23 cellular contexts compared by ENCODE assay signal in genomic region chr22:46480396-46480795, GRCh38. TPM values are rescaled to one million over a fixed set of nuclear protein-coding genes. Genes with fewer than 3 reads are reported as not detected.
A peak's percentile ranks its signal among the peaks of the same experiment; 100 is the strongest.
DNase-seq lines count a peak whose midpoint lies in the region; ATAC-seq, FAIRE-seq and TF ChIP-seq lines count a peak whose summit lies in the region.
"Had no signal": no experiment of that assay in that cellular context is flagged by ENCODE, and none has a peak within 500 bp of the region (broad histone marks: within the 10 kb centered on the region; RNA-seq: fewer than 3 reads in every experiment).

No MANE protein-coding gene starts in this region.

- TF ChIP-seq CTCF in astrocyte (IDR thresholded peaks at IDR 0.05; ENCODE audit: insufficient read depth, low read depth, low read length) (no peak), hepatocyte (IDR thresholded peaks at IDR 0.05; ENCODE audit: poor library complexity) (no peak), psoas muscle (IDR thresholded peaks at IDR 0.05) (no peak)

- peaks cover 3% of the 10 kb centered on the region for H3K9me3 Mint-ChIP-seq in astrocyte (ENCODE audit: unreplicated experiment)
- no peaks in the 10 kb centered on the region for H3K9me3 Mint-ChIP-seq in activated CD8-positive, alpha-beta memory T cell treated with anti-CD3 and anti-CD28 coated beads, Interleukin-2, amount 10 ng/mL, durations not matched to agents 7 days and 5 days (ENCODE audit: low read depth)

- peaks cover 2% of the 10 kb centered on the region for H3K27me3 Mint-ChIP-seq in astrocyte (ENCODE audit: low read depth, unreplicated experiment)
- H3K27me3 Mint-ChIP-seq in activated CD8-positive, alpha-beta memory T cell treated with anti-CD3 and anti-CD28 coated beads, Interleukin-2, amount 10 ng/mL, durations not matched to agents 7 days and 5 days = peaks cover 25% of the 10 kb centered on the region

- no peaks in the 10 kb centered on the region for H3K9me2 ChIP-seq in hepatocyte (replicated peaks; ENCODE audit: insufficient read depth)

- peaks cover 47 to 89% (median 80%) of the 10 kb centered on the region in 10 experiments for H3K4me1 ChIP-seq in BLaER1 treated with 17β-estradiol and CSF1 and Interleukin-3, amounts not matched to agents 10 nM and 100 nM
- H3K4me1 ChIP-seq in astrocyte (ENCODE audit: insufficient read depth, low read length) = peaks cover 7% of the 10 kb centered on the region
- H3K4me1 ChIP-seq in hepatocyte (ENCODE audit: insufficient read depth) = peaks cover 7% of the 10 kb centered on the region
- no peaks in the 10 kb centered on the region for H3K4me1 ChIP-seq in psoas muscle
- H3K4me1 ChIP-seq: SJCRH30 had no signal

- H3K36me3 ChIP-seq in BLaER1 treated with 17β-estradiol and CSF1 and Interleukin-3, amounts not matched to agents 10 nM and 100 nM = no peaks in the 10 kb centered on the region
- H3K36me3 ChIP-seq in astrocyte (ENCODE audit: insufficient read depth, low read length) = no peaks in the 10 kb centered on the region
- H3K36me3 ChIP-seq in hepatocyte (replicated peaks; ENCODE audit: insufficient read depth, low read depth) = no peaks in the 10 kb centered on the region
- no peaks in the 10 kb centered on the region for H3K36me3 ChIP-seq in psoas muscle (ENCODE audit: insufficient read depth in 1 of 2, low read depth in 1 of 2)
- H3K36me3 ChIP-seq: SJCRH30 had no signal

- no peak overlapping the region for H3K4me3 ChIP-seq in BLaER1 treated with 17β-estradiol and CSF1 and Interleukin-3, amounts not matched to agents 10 nM and 100 nM
- H3K4me3 ChIP-seq in astrocyte (ENCODE audit: insufficient read depth, low read depth, low read length) (no peak overlapping the region), hepatocyte (no peak overlapping the region), psoas muscle (no peak overlapping the region)
- H3K4me3 ChIP-seq: SJCRH30 had no signal

- H3K4me3 Mint-ChIP-seq in astrocyte (ENCODE audit: unreplicated experiment) = no peak overlapping the region
- no peak overlapping the region for H3K4me3 Mint-ChIP-seq in activated CD8-positive, alpha-beta memory T cell treated with anti-CD3 and anti-CD28 coated beads, Interleukin-2, amount 10 ng/mL, durations not matched to agents 7 days and 5 days
- H3K4me3 Mint-ChIP-seq: CD8-positive, alpha-beta T cell had no signal

- peaks cover 27% of the 10 kb centered on the region for H3K4me1 Mint-ChIP-seq in astrocyte (ENCODE audit: low read depth, unreplicated experiment)
- H3K4me1 Mint-ChIP-seq in activated CD8-positive, alpha-beta memory T cell treated with anti-CD3 and anti-CD28 coated beads, Interleukin-2, amount 10 ng/mL, durations not matched to agents 7 days and 5 days = peaks cover 13% of the 10 kb centered on the region

- peaks cover 3% of the 10 kb centered on the region for H3K36me3 Mint-ChIP-seq in astrocyte (ENCODE audit: low read depth, unreplicated experiment)
- H3K36me3 Mint-ChIP-seq in activated CD8-positive, alpha-beta memory T cell treated with anti-CD3 and anti-CD28 coated beads, Interleukin-2, amount 10 ng/mL, durations not matched to agents 7 days and 5 days = no peaks in the 10 kb centered on the region
- H3K36me3 Mint-ChIP-seq: CD8-positive, alpha-beta T cell had no signal

- CTCF ChIA-PET in activated CD8-positive, alpha-beta memory T cell treated with anti-CD3 and anti-CD28 coated beads, Interleukin-2, amount 10 ng/mL, durations not matched to agents 7 days and 5 days (lab: Charles Lee) = no interaction called here

- no peak overlapping the region for H3K27ac Mint-ChIP-seq in astrocyte (ENCODE audit: unreplicated experiment)
- H3K27ac Mint-ChIP-seq in activated CD8-positive, alpha-beta memory T cell treated with anti-CD3 and anti-CD28 coated beads, Interleukin-2, amount 10 ng/mL, durations not matched to agents 7 days and 5 days = no peak overlapping the region
- H3K27ac Mint-ChIP-seq: CD8-positive, alpha-beta T cell had no signal

- H3K9ac ChIP-seq in BLaER1 treated with 17β-estradiol and CSF1 and Interleukin-3, amounts not matched to agents 10 nM and 100 nM = no peak overlapping the region
- H3K9ac ChIP-seq in astrocyte (ENCODE audit: low read length) = no peak overlapping the region

- H3K79me2 ChIP-seq in astrocyte (ENCODE audit: insufficient read depth, low read length) (no peaks in the 10 kb centered on the region), hepatocyte (no peaks in the 10 kb centered on the region)

- DNase-seq in astrocyte (ENCODE audit: low read depth) (no peak), hepatocyte (ENCODE audit: low spot score) (peak; percentile 1), renal cortical epithelial cell (ENCODE audit: low read depth) (peak; percentile 53), psoas muscle (no peak)
- DNase-seq in activated CD8-positive, alpha-beta memory T cell treated with anti-CD3 and anti-CD28 coated beads, Interleukin-2, amount 10 ng/mL, durations not matched to agents 7 days and 5 days = no peak
- DNase-seq: ACHN; C1 segment of cervical spinal cord; CD8-positive, alpha-beta T cell; EL; GF-D8; Karpas-422; NCI-H1417; NCI-H1694 treated with DMSO at 0.1 percent for 48 hours; NCI-H2081 treated with DMSO at 0.1 percent for 48 hours; NCI-H2171 treated with DMSO at 0.1 percent for 48 hours; NCI-H526; OCI-M1; SJCRH30 had no signal

- peak overlapping the region; percentile 37 to 86 (median 72); a peak in 20 of 22 replicates for H3K4me2 ChIP-seq in BLaER1 treated with 17β-estradiol and CSF1 and Interleukin-3, amounts not matched to agents 10 nM and 100 nM
- no peak overlapping the region for H3K4me2 ChIP-seq in astrocyte (ENCODE audit: low read length)
- H3K4me2 ChIP-seq in hepatocyte = no peak overlapping the region

- no peak overlapping the region for H2AFZ ChIP-seq in astrocyte (ENCODE audit: low read depth, low read length)
- no peak overlapping the region for H2AFZ ChIP-seq in hepatocyte

- ATAC-seq in psoas muscle = no peak
- no peak for ATAC-seq in GM19455 (IDR thresholded peaks at IDR 0.05; ENCODE audit: unreplicated experiment)
- ATAC-seq in activated CD8-positive, alpha-beta memory T cell treated with anti-CD3 and anti-CD28 coated beads, Interleukin-2, amount 10 ng/mL, durations not matched to agents 7 days and 5 days = no peak
- ATAC-seq: CD8-positive, alpha-beta T cell had no signal

- WGBS in hepatocyte (ENCODE audit: low lambda C conversion rate, missing lambda C conversion rate) = 65% methylated on average over 1 of the region's 1 CpG
- 25 to 43% (median 37%) methylated on average over 1 of the region's 1 CpG for WGBS in psoas muscle, 3 donors

- H4K20me1 ChIP-seq in BLaER1 treated with 17β-estradiol and CSF1 and Interleukin-3, amounts not matched to agents 10 nM and 100 nM = no peaks in the 10 kb centered on the region
- H4K20me1 ChIP-seq in astrocyte (ENCODE audit: insufficient read depth, low read length) = peaks cover 28% of the 10 kb centered on the region
- H4K20me1 ChIP-seq in hepatocyte (ENCODE audit: insufficient read depth, poor library complexity, severe bottlenecking) = no peaks in the 10 kb centered on the region

- FAIRE-seq in astrocyte (lab: Jason Lieb, UNC) = peak; percentile 52
- FAIRE-seq: GM19239, H54, RCC 7860 had no signal

- H3K27me3 ChIP-seq in BLaER1 treated with 17β-estradiol and CSF1 and Interleukin-3, amounts not matched to agents 10 nM and 100 nM = peaks cover 0 to 3% (median 0%) of the 10 kb centered on the region in 11 experiments; a peak in 2 of 22 replicates
- H3K27me3 ChIP-seq in astrocyte (ENCODE audit: insufficient read depth, low read length) (peaks cover 3% of the 10 kb centered on the region), hepatocyte (no peaks in the 10 kb centered on the region), psoas muscle (ENCODE audit: insufficient read depth in 3 of 3, low read length in 2 of 3) (peaks cover 0 to 36% (median 11%) of the 10 kb centered on the region in 3 donors)

- intact Hi-C loops in psoas muscle (cut with DNase I) = no loop called here

- H3K9me3 ChIP-seq in BLaER1 treated with 17β-estradiol and CSF1 and Interleukin-3, amounts not matched to agents 10 nM and 100 nM (replicated peaks in 1 of 11) = peaks cover under 1 to 22% (median 15%) of the 10 kb centered on the region in 11 experiments; a peak in 20 of 22 replicates
- H3K9me3 ChIP-seq in astrocyte (ENCODE audit: insufficient read depth, low read depth, low read length) (peaks cover 3% of the 10 kb centered on the region), hepatocyte (ENCODE audit: low read depth) (no peaks in the 10 kb centered on the region), psoas muscle (peaks cover 3% of the 10 kb centered on the region)

- H3K27ac ChIP-seq in BLaER1 treated with 17β-estradiol and CSF1 and Interleukin-3, amounts not matched to agents 10 nM and 100 nM = no peak overlapping the region
- no peak overlapping the region for H3K27ac ChIP-seq in astrocyte (ENCODE audit: low read depth, low read length)
- no peak overlapping the region for H3K27ac ChIP-seq in hepatocyte
- H3K27ac ChIP-seq in psoas muscle = no peak overlapping the region
- H3K27ac ChIP-seq: SJCRH30 had no signal

RNA-seq across cellular contexts. Expression of gene CELSR1, which starts 57.0 kb away (rescaled TPM):
- 27.6 and 38.5 TPM in 2 replicates for total RNA-seq in astrocyte
- 5.8 and 8.7 TPM in 2 replicates for total RNA-seq in hepatocyte
- polyA plus RNA-seq in hepatocyte = 3.0 and 4.9 TPM in 2 replicates
- total RNA-seq in renal cortical epithelial cell = 41.2 and 151 TPM in 2 replicates
- under 1 TPM; 0.10 to 0.39 (median 0.20) TPM for total RNA-seq in psoas muscle
- polyA plus RNA-seq in psoas muscle = under 1 TPM; 0.09 to 0.18 (median 0.18) TPM
- total RNA-seq in activated CD8-positive, alpha-beta memory T cell treated with anti-CD3 and anti-CD28 coated beads, Interleukin-2, amount 10 ng/mL, durations not matched to agents 7 days and 5 days = under 1 TPM; 0.06 to 0.12 TPM
- total RNA-seq: SJCRH30 had no signal

Comparison
In these comparisons a context has a peak if more than half of its experiments do, and no peak if none do; other contexts are left out.
1. H3K4me2 ChIP-seq: peak in BLaER1 treated with 17β-estradiol and CSF1 and Interleukin-3, amounts not matched to agents 10 nM and 100 nM (11 of 11); none in astrocyte (single experiment) and hepatocyte (single experiment).
2. DNase-seq: peak in hepatocyte (single experiment) and renal cortical epithelial cell (single experiment); none in astrocyte (single experiment), psoas muscle (0 of 2) and activated CD8-positive, alpha-beta memory T cell treated with anti-CD3 and anti-CD28 coated beads, Interleukin-2, amount 10 ng/mL, durations not matched to agents 7 days and 5 days (single experiment).